Comparison of ENCODE assay signal across 11 cellular contexts in the genomic region with DNA sequence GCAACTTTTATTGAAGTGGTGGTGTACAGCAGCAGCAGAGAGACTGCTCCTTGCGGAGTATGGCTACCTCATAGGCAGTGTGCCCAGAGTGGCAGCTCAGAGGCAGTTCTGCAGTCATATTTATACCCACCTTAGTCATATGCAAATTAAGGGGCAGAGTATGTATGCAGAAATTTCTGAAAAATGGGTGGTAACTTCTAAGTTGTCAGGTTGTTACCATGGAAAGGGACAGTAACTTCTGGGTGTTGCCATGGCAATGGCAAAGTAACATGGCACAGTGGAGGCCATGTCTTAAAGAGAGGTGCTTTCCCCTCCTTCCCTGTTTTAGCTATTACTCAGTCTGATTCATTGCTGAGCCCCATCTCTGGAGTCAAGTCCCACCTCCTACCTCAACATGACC. TPM values are rescaled to one million over a fixed set of nuclear protein-coding genes. Genes with fewer than 3 reads are reported as not detected.
DNase-seq lines count a peak whose midpoint lies in the region; ATAC-seq lines count a peak whose summit lies in the region.
"Had no signal": no experiment of that assay in that cellular context is flagged by ENCODE, and none has a peak within 500 bp of the region (broad histone marks: within the 10 kb centered on the region; RNA-seq: fewer than 3 reads in every experiment).

No MANE protein-coding gene starts in this region.

- H3K9me3 ChIP-seq in MG63 = no peaks in the 10 kb centered on the region; the same call in 1 of the 2 replicates

- H3K4me1 Mint-ChIP-seq in activated naive CD8-positive, alpha-beta T cell treated with anti-CD3 and anti-CD28 coated beads for 36 hours = peaks cover 3% of the 10 kb centered on the region
- H3K4me1 Mint-ChIP-seq: activated naive CD4-positive, alpha-beta T cell treated with anti-CD3 and anti-CD28 coated beads, Interleukin-2, amount 50 U/mL, for 24 hours had no signal

- H3K27me3 ChIP-seq in MG63 = no peaks in the 10 kb centered on the region

- no peaks in the 10 kb centered on the region for H3K27me3 Mint-ChIP-seq in activated naive CD8-positive, alpha-beta T cell treated with anti-CD3 and anti-CD28 coated beads for 36 hours
- H3K27me3 Mint-ChIP-seq: activated naive CD4-positive, alpha-beta T cell treated with anti-CD3 and anti-CD28 coated beads, Interleukin-2, amount 50 U/mL, for 24 hours had no signal

- H3K4me3 Mint-ChIP-seq in activated naive CD8-positive, alpha-beta T cell treated with anti-CD3 and anti-CD28 coated beads for 36 hours = no peak overlapping the region
- H3K4me3 Mint-ChIP-seq: activated naive CD4-positive, alpha-beta T cell treated with anti-CD3 and anti-CD28 coated beads, Interleukin-2, amount 50 U/mL, for 24 hours had no signal

- H3K36me3 Mint-ChIP-seq in activated naive CD8-positive, alpha-beta T cell treated with anti-CD3 and anti-CD28 coated beads for 36 hours = no peaks in the 10 kb centered on the region
- H3K36me3 Mint-ChIP-seq: activated naive CD4-positive, alpha-beta T cell treated with anti-CD3 and anti-CD28 coated beads, Interleukin-2, amount 50 U/mL, for 24 hours had no signal

- no peak overlapping the region for H3K4me3 ChIP-seq in MG63

- no peaks in the 10 kb centered on the region for H3K9me3 Mint-ChIP-seq in activated naive CD8-positive, alpha-beta T cell treated with anti-CD3 and anti-CD28 coated beads for 36 hours
- H3K9me3 Mint-ChIP-seq: activated naive CD4-positive, alpha-beta T cell treated with anti-CD3 and anti-CD28 coated beads, Interleukin-2, amount 50 U/mL, for 24 hours had no signal

- no peaks in the 10 kb centered on the region for H3K36me3 ChIP-seq in MG63

- no peak overlapping the region for H3K27ac Mint-ChIP-seq in activated naive CD8-positive, alpha-beta T cell treated with anti-CD3 and anti-CD28 coated beads for 36 hours
- H3K27ac Mint-ChIP-seq: activated naive CD4-positive, alpha-beta T cell treated with anti-CD3 and anti-CD28 coated beads, Interleukin-2, amount 50 U/mL, for 24 hours had no signal

- ATAC-seq in GM19328 (IDR thresholded peaks at IDR 0.05; ENCODE audit: unreplicated experiment) = no peak
- no peak for ATAC-seq in GM19395 (IDR thresholded peaks at IDR 0.05; ENCODE audit: unreplicated experiment)
- no peak for ATAC-seq in HG02610 (IDR thresholded peaks at IDR 0.05; ENCODE audit: unreplicated experiment)

- DNase-seq in Daoy (ENCODE audit: low read depth) = peak; percentile 49
- DNase-seq in MG63 = peak; percentile 38
- DNase-seq in activated naive CD8-positive, alpha-beta T cell treated with anti-CD3 and anti-CD28 coated beads for 36 hours = peak; percentile 63
- DNase-seq in stimulated activated CD4-positive, alpha-beta T cell treated with anti-CD3 and anti-CD28 coated beads, Interleukin-12 subunit alpha, Interleukin-12 subunit beta, amount 100 ng/mL, for 48 hours (ENCODE audit: low read depth in 2 of 3, low spot score in 1 of 3) = peak; percentile 53 to 71 (median 64)
- no peak for DNase-seq in NCI-H748 (lab: John Stamatoyannopoulos, UW; ENCODE audit: unreplicated experiment)
- DNase-seq: HCEC 1CT, islet precursor cell had no signal

RNA-seq across cellular contexts. Expression of a gene that starts 53.4 kb away (rescaled TPM):
- total RNA-seq in Daoy (2014; rRNA removed; shearing (Covaris generic)) = 8.6 and 13.1 TPM in 2 replicates
- total RNA-seq in MG63 (2014; rRNA removed; shearing (Covaris generic); ENCODE audit: low replicate concordance) = 1.1 TPM in 1 of 2 replicates, not detected in the other
- under 1 TPM; 0.14 to 0.25 TPM for total RNA-seq in activated naive CD8-positive, alpha-beta T cell treated with anti-CD3 and anti-CD28 coated beads for 36 hours
